Comparison of ENCODE assay signal across 8 cellular contexts in genomic region chr6:135535989-135536414, GRCh38. TPM values are rescaled to one million over a fixed set of nuclear protein-coding genes. Genes with fewer than 3 reads are reported as not detected.
DNase-seq lines count a peak whose midpoint lies in the region; ATAC-seq and TF ChIP-seq lines count a peak whose summit lies in the region.

No MANE protein-coding gene starts in this region.

- H3K4me3 ChIP-seq in BJ (ENCODE audit: low read depth, low read length), result no peak overlapping the region
- H3K4me3 ChIP-seq in GM12865 (ENCODE audit: low read depth, low read length), result no peak overlapping the region
- no peak overlapping the region for H3K4me3 ChIP-seq in WERI-Rb-1 (ENCODE audit: low read depth, low read length)

- H3K27me3 ChIP-seq in BJ (ENCODE audit: control insufficient read depth, insufficient read depth, low read length) (no peaks in the 10 kb centered on the region), WERI-Rb-1 (ENCODE audit: insufficient read depth, low read depth, severe bottlenecking) (no peaks in the 10 kb centered on the region)

- ATAC-seq in sciatic nerve (peak; percentile 55), HG02938 (IDR thresholded peaks at IDR 0.05; ENCODE audit: unreplicated experiment) (no peak)

- POLR2A ChIA-PET in BJ (lab: Charles Lee), result interaction anchor here (1.1 kb wide), 1 partner anchor 37 kb away, joined by 3 read pairs; no protein-coding TSS in a partner anchor

- H3K36me3 ChIP-seq in BJ (ENCODE audit: control insufficient read depth, insufficient read depth, low read length) (no peaks in the 10 kb centered on the region), WERI-Rb-1 (no peaks in the 10 kb centered on the region)

- DNase-seq in BJ (ENCODE audit: low read depth) (peak; percentile 51), GM12865 (ENCODE audit: low read depth) (peak; percentile 35), NCI-H146 treated with DMSO at 0.1 percent for 48 hours (lab: John Stamatoyannopoulos, UW; ENCODE audit: unreplicated experiment) (peak; percentile 59), WERI-Rb-1 (no peak), globus pallidus (ENCODE audit: low spot score) (peak; percentile 28), sciatic nerve (ENCODE audit: low spot score) (no peak), GF-D8 (lab: John Stamatoyannopoulos, UW) (no peak)

- CTCF ChIA-PET in BJ (lab: Yijun Ruan, JAX), result interaction anchor here (0.8 to 5.4 kb wide), 25 partner anchors 9 to 782 kb away, joined by 3 to 68 read pairs (median 4); no protein-coding TSS in a partner anchor

- peak; percentile 58 for TF ChIP-seq CTCF in BJ (IDR thresholded peaks at IDR 0.05; ENCODE audit: insufficient read depth, low read depth, low read length)
- TF ChIP-seq CTCF in GM12865 (IDR thresholded peaks at IDR 0.05; ENCODE audit: insufficient read depth, low read depth, low read length, missing control alignments), result peak; percentile 52
- peak; percentile 49 for TF ChIP-seq CTCF in WERI-Rb-1 (IDR thresholded peaks at IDR 0.05; ENCODE audit: low read depth, low read length)

- H3K9me3 ChIP-seq in WERI-Rb-1 (ENCODE audit: severe bottlenecking), result no peaks in the 10 kb centered on the region

- intact Hi-C loops in sciatic nerve (cut with DNase I), result loop anchor here (10.0 kb wide), 1 partner anchor 689 kb away; no protein-coding TSS in a partner anchor

- H3K27ac ChIP-seq in WERI-Rb-1, result no peak overlapping the region

RNA-seq across cellular contexts. Expression of gene AHI1, which starts 38.5 kb away (rescaled TPM):
- polyA plus RNA-seq in BJ (2011; rRNA removed), result 7.9 and 15.8 TPM in 2 replicates
- polyA minus RNA-seq in BJ (2011; rRNA and poly(A)+ RNA removed), result 9.2 and 13.0 TPM in 2 replicates
- total RNA-seq in sciatic nerve, result 61.1 TPM

Comparison
In these comparisons a context has a peak if more than half of its experiments do, and no peak if none do; other contexts are left out.
1. DNase-seq: peak in BJ (single experiment), GM12865 (single experiment), NCI-H146 treated with DMSO at 0.1 percent for 48 hours (single experiment) and globus pallidus (single experiment); none in WERI-Rb-1 (single experiment), sciatic nerve (single experiment) and GF-D8 (single experiment).
2. Peak in every context shown above with its lines, with median percentiles within 50 percentile points of each other: CTCF ChIP-seq.